ENCODE assay signal across 8 cellular contexts in the genomic region with DNA sequence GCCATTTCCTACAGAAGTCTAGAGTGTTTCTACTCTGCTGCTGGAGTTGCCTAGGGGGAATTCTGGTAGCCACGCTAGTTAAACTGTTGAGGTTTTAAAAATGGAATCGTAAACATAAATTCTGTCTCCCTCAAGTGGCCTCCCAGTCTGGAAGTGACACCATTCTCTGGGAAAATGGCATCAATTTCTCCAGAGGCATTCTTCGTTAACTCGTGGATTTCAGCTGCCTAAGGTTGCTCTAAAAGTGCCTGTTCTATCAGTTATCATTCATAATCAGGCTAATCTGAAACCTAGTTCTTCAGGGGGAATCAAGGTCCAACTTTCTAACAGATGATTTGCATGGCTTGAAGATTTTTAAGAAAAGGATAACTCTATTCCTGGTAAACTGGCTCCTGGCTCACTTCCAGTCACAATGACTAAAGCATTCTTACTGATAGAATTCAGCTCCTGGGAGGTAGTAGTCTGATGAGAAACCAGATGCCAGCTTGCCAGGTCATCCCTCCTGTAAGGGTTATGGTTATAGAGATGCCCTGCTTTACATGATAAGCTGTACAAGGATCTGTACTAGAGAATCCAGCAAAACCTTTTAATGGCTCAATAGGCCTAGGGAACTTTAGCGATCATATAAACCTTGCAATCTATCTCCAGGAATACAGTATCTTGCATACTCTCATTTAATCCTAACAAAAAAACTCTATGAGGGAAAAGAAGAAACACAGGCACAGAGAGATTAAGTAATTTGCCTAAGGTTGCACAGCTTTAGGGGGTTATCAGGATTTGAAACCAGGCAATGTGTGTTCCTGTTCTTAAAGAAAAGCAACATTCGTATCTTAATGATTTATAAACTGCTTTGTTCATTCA. TPM values are rescaled to one million over a fixed set of nuclear protein-coding genes. Genes with fewer than 3 reads are reported as not detected.
A peak's percentile ranks its signal among the peaks of the same experiment; 100 is the strongest.
DNase-seq lines count a peak whose midpoint lies in the region; ATAC-seq, FAIRE-seq and TF ChIP-seq lines count a peak whose summit lies in the region.

No MANE protein-coding gene starts in this region.

- in situ Hi-C loops in gastrocnemius medialis (cut with MboI; ENCODE audit: low sequenced_read_pairs in 4 of 4): no loop called here

- peak overlapping the region; percentile 88 for H3K27ac Mint-ChIP-seq in activated T-helper 17 cell treated with anti-CD3 and anti-CD28 coated beads, Interleukin-2, amount 50 U/mL, for 72 hours

- H3K36me3 ChIP-seq in gastrocnemius medialis: peaks cover 0 to 11% of the 10 kb centered on the region in 2 donors

- no peaks in the 10 kb centered on the region for H3K9me3 Mint-ChIP-seq in activated T-helper 17 cell treated with anti-CD3 and anti-CD28 coated beads, Interleukin-2, amount 50 U/mL, for 72 hours

- DNase-seq in COLO829 (ENCODE audit: low spot score) (peak; percentile 63), HTR-8/SVneo (ENCODE audit: insufficient read length, low spot score) (peak; percentile 93), right cardiac atrium (peak in 2 of 3 donors; percentile 28 to 32), gastrocnemius medialis (no peak), SK-N-DZ (ENCODE audit: low spot score) (no peak), NCI-H187 (lab: John Stamatoyannopoulos, UW) (no peak), D341Med (ENCODE audit: low spot score) (no peak)

- no peaks in the 10 kb centered on the region for H3K27me3 Mint-ChIP-seq in activated T-helper 17 cell treated with anti-CD3 and anti-CD28 coated beads, Interleukin-2, amount 50 U/mL, for 72 hours

- ATAC-seq in activated T-helper 17 cell treated with anti-CD3 and anti-CD28 coated beads, Interleukin-2, amount 50 U/mL, for 72 hours (replicated peaks): no peak
- ATAC-seq in right cardiac atrium (peak in 1 of 2 donors; percentile 6), gastrocnemius medialis (no peak)

- H3K27me3 ChIP-seq in right cardiac atrium (ENCODE audit: control insufficient read depth, insufficient read depth) (no peaks in the 10 kb centered on the region), gastrocnemius medialis (no peaks in the 10 kb centered on the region)

- TF ChIP-seq CTCF in gastrocnemius medialis (IDR thresholded peaks at IDR 0.05 in 4 of 5, conservative IDR thresholded peaks at IDR 0.05 in 1 of 5): no peak

- H3K4me1 ChIP-seq in right cardiac atrium (ENCODE audit: control insufficient read depth, insufficient read depth, low read length) (peaks cover 8% of the 10 kb centered on the region), gastrocnemius medialis (peaks cover 33 to 37% of the 10 kb centered on the region in 2 donors)

- peak overlapping the region; percentile 86 for H3K4me3 Mint-ChIP-seq in activated T-helper 17 cell treated with anti-CD3 and anti-CD28 coated beads, Interleukin-2, amount 50 U/mL, for 72 hours

- WGBS in right cardiac atrium: 35% methylated on average over 6 of the region's 6 CpGs

- H3K36me3 Mint-ChIP-seq in activated T-helper 17 cell treated with anti-CD3 and anti-CD28 coated beads, Interleukin-2, amount 50 U/mL, for 72 hours (ENCODE audit: low read depth): peaks cover 33% of the 10 kb centered on the region

- H3K4me1 Mint-ChIP-seq in activated T-helper 17 cell treated with anti-CD3 and anti-CD28 coated beads, Interleukin-2, amount 50 U/mL, for 72 hours: peaks cover 31% of the 10 kb centered on the region

- no peak for TF ChIP-seq POLR2A in gastrocnemius medialis (IDR thresholded peaks at IDR 0.05)

- H3K4me3 ChIP-seq in right cardiac atrium (ENCODE audit: low read length) (peak overlapping the region; percentile 70), gastrocnemius medialis (peak overlapping the region; percentile 90 to 95 (median 92))

- intact Hi-C loops in right cardiac atrium (cut with DNase I): no loop called here
- intact Hi-C loops in gastrocnemius medialis (cut with DNase I; ENCODE audit: low total_unique reads): loop anchor here (2.0 to 5.0 kb wide), 2 partner anchors 18 to 700 kb away; partner anchors contain the start of gene GPR135

- H3K9me3 ChIP-seq in right cardiac atrium (ENCODE audit: control insufficient read depth, low read length): no peaks in the 10 kb centered on the region
- no peaks in the 10 kb centered on the region for H3K9me3 ChIP-seq in gastrocnemius medialis

- H3K27ac ChIP-seq in right cardiac atrium (ENCODE audit: low read length): peak overlapping the region; percentile 71
- peak overlapping the region; percentile 89 to 95 (median 94) for H3K27ac ChIP-seq in gastrocnemius medialis

- no peak for FAIRE-seq in HTR-8/SVneo (lab: Jason Lieb, UNC)

RNA-seq across cellular contexts. Expression of gene L3HYPDH, which starts 1.5 kb away (rescaled TPM):
- total RNA-seq in activated T-helper 17 cell treated with anti-CD3 and anti-CD28 coated beads, Interleukin-2, amount 50 U/mL, for 72 hours: 10 to 100 TPM; 15.5 to 16.4 TPM
- 10 to 100 TPM; 18.8 to 28.0 (median 24.7) TPM for total RNA-seq in right cardiac atrium
- 18.1 TPM for polyA plus RNA-seq in right cardiac atrium
- total RNA-seq in gastrocnemius medialis: 10 to 100 TPM; 13.0 to 34.6 (median 22.5) TPM
- polyA plus RNA-seq in SK-N-DZ (2014; cell fraction: cytosol; rRNA removed): 10.6 and 19.5 TPM in 2 replicates
- 92.9 and 96.1 TPM in 2 replicates for polyA plus RNA-seq in SK-N-DZ (2014; cell fraction: nucleus; rRNA removed)

RNA-seq across cellular contexts. Expression of gene JKAMP, which starts 1.6 kb away (rescaled TPM):
- total RNA-seq in activated T-helper 17 cell treated with anti-CD3 and anti-CD28 coated beads, Interleukin-2, amount 50 U/mL, for 72 hours: 10 to 100 TPM; 25.4 to 29.4 TPM
- total RNA-seq in right cardiac atrium: 10 to 100 TPM; 27.9 to 35.4 (median 33.4) TPM
- 28.0 TPM for polyA plus RNA-seq in right cardiac atrium
- 10 to 100 TPM; 30.1 to 43.9 (median 34.0) TPM for total RNA-seq in gastrocnemius medialis
- 80.7 and 91.4 TPM in 2 replicates for polyA plus RNA-seq in SK-N-DZ (2014; cell fraction: cytosol; rRNA removed)
- 76.9 and 96.0 TPM in 2 replicates for polyA plus RNA-seq in SK-N-DZ (2014; cell fraction: nucleus; rRNA removed)

RNA-seq across cellular contexts. Expression of gene GPR135, which starts 17.5 kb away (rescaled TPM):
- 1 to 10 TPM; 2.1 to 2.9 TPM for total RNA-seq in activated T-helper 17 cell treated with anti-CD3 and anti-CD28 coated beads, Interleukin-2, amount 50 U/mL, for 72 hours
- 1 to 10 TPM; 4.5 to 5.1 (median 4.9) TPM for total RNA-seq in right cardiac atrium
- polyA plus RNA-seq in right cardiac atrium: 1.5 TPM
- 1 to 10 TPM; 1.6 to 3.8 (median 1.6) TPM for total RNA-seq in gastrocnemius medialis
- 0.79 and 3.0 TPM in 2 replicates for polyA plus RNA-seq in SK-N-DZ (2014; cell fraction: cytosol; rRNA removed)
- polyA plus RNA-seq in SK-N-DZ (2014; cell fraction: nucleus; rRNA removed): 4.4 and 4.7 TPM in 2 replicates

Comparison
In these comparisons a context has a peak if more than half of its experiments do, and no peak if none do; other contexts are left out.
1. DNase-seq: peak in COLO829 (single experiment), HTR-8/SVneo (single experiment) and right cardiac atrium (2 of 3); none in gastrocnemius medialis (0 of 2), SK-N-DZ (single experiment), NCI-H187 (0 of 2) and D341Med (single experiment).